In genomic region chr19:813359-814107, GRCh38 we compare ENCODE assay signal across 22 cellular contexts. TPM values are rescaled to one million over a fixed set of nuclear protein-coding genes. Genes with fewer than 3 reads are reported as not detected.
DNase-seq lines count a peak whose midpoint lies in the region; ATAC-seq and TF ChIP-seq lines count a peak whose summit lies in the region.
"Had no signal": no experiment of that assay in that cellular context is flagged by ENCODE, and none has a peak within 500 bp of the region (broad histone marks: within the 10 kb centered on the region; RNA-seq: fewer than 3 reads in every experiment).

No MANE protein-coding gene starts in this region.

- DNase-seq in Right ventricle myocardium inferior (ENCODE audit: missing footprints) (no peak), left ventricle myocardium inferior (no peak), NCI-H446 (lab: John Stamatoyannopoulos, UW) (no peak), globus pallidus (ENCODE audit: low spot score) (no peak), NCI-H2081 treated with DMSO at 0.1 percent for 48 hours (lab: John Stamatoyannopoulos, UW) (no peak)
- no peak for DNase-seq in stimulated activated naive CD8-positive, alpha-beta T cell treated with anti-CD3 and anti-CD28 coated beads, Interleukin-15, Interleukin-2, amounts not matched to agents 100 U/mL and 50 U/mL, for 24 hours
- DNase-seq: activated CD4-positive, CD25-positive, alpha-beta regulatory T cell treated with anti-CD3 and anti-CD28 coated beads, Interleukin-2, amount 50 U/mL, for 72 hours; activated effector memory CD4-positive, alpha-beta T cell treated with Interleukin-2 at 50 U/mL for 16 hours; CD4-positive, CD25-positive, alpha-beta regulatory T cell; cerebellar nuclear complex; DMS153; H9; hypothalamus; kidney glomerular epithelial cell; NCI-H510A treated with DMSO at 0.1 percent for 48 hours; retina had no signal

- no peaks in the 10 kb centered on the region for H3K27me3 ChIP-seq in left ventricle myocardium inferior (ENCODE audit: low read depth)
- H3K27me3 ChIP-seq: SJSA1 had no signal

- peak; percentile 16 for ATAC-seq in Right ventricle myocardium inferior
- peak; percentile 2 for ATAC-seq in esophagus mucosa
- peak; percentile 11 for ATAC-seq in stimulated activated naive CD8-positive, alpha-beta T cell treated with anti-CD3 and anti-CD28 coated beads, Interleukin-15, Interleukin-2, amounts not matched to agents 100 U/mL and 50 U/mL, for 24 hours

- H3K27ac ChIP-seq in left ventricle myocardium inferior (replicated peaks) = no peak overlapping the region
- H3K27ac ChIP-seq: KMS-11, SJSA1 had no signal

- peaks cover 47% of the 10 kb centered on the region for H3K36me3 ChIP-seq in left ventricle myocardium inferior

- TF ChIP-seq RAD21 in Ishikawa (IDR thresholded peaks at IDR 0.05; ENCODE audit: low read depth) = no peak

- TF ChIP-seq CTCF in left ventricle myocardium inferior (IDR thresholded peaks at IDR 0.05; ENCODE audit: borderline replicate concordance) = no peak

- no peaks in the 10 kb centered on the region for H3K4me1 ChIP-seq in left ventricle myocardium inferior
- H3K4me1 ChIP-seq: SJSA1 had no signal

- no peak for TF ChIP-seq EP300 in Ishikawa (IDR thresholded peaks at IDR 0.05; ENCODE audit: borderline replicate concordance)

- no peaks in the 10 kb centered on the region for H3K9me3 ChIP-seq in left ventricle myocardium inferior (replicated peaks)
- H3K9me3 ChIP-seq: SJSA1 had no signal

- intact Hi-C loops in Right ventricle myocardium inferior (cut with DNase I) = no loop called here
- intact Hi-C loops in left ventricle myocardium inferior (cut with micrococcal nuclease) = no loop called here

- H3K4me3 ChIP-seq in left ventricle myocardium inferior = no peak overlapping the region
- H3K4me3 ChIP-seq: SJSA1 had no signal

TF ChIP-seq in Ishikawa, 13 proteins besides CTCF, POLR2A, EP300 and RAD21:
- no peak for TF ChIP-seq REST (IDR thresholded peaks at IDR 0.05; ENCODE audit: low read depth)
- 0 out of 2 replicates have a peak, but pooled peaks have one; percentile 16 for TF ChIP-seq TCF12 (IDR thresholded peaks at IDR 0.05; ENCODE audit: low read depth)
TF ChIP-seq in Ishikawa: peak in this region for 1.

RNA-seq across cellular contexts. Expression of gene PLPPR3, which starts 8.2 kb away (rescaled TPM):
- not detected for total RNA-seq in Right ventricle myocardium inferior
- total RNA-seq in left ventricle myocardium inferior = not detected
- not detected for total RNA-seq in esophagus mucosa
- total RNA-seq: aorta; CD4-positive, CD25-positive, alpha-beta regulatory T cell had no signal

RNA-seq across cellular contexts. Expression of gene AZU1, which starts 14.1 kb away (rescaled TPM):
- total RNA-seq in Right ventricle myocardium inferior = not detected
- not detected for total RNA-seq in left ventricle myocardium inferior
- total RNA-seq in esophagus mucosa = not detected
- total RNA-seq: SJSA1, urinary bladder had no signal

RNA-seq across cellular contexts. Expression of gene PTBP1, which starts 16.3 kb away (rescaled TPM):
- total RNA-seq in Right ventricle myocardium inferior (67.6 TPM), left ventricle myocardium inferior (55.6 TPM), esophagus mucosa (279 TPM)

RNA-seq across cellular contexts. Expression of gene PRTN3, which starts 27.3 kb away (rescaled TPM):
- total RNA-seq in Right ventricle myocardium inferior (not detected), left ventricle myocardium inferior (not detected), esophagus mucosa (not detected)
- total RNA-seq: aorta; CD4-positive, CD25-positive, alpha-beta regulatory T cell; SJSA1 had no signal

RNA-seq across cellular contexts. Expression of gene ELANE, which starts 38.6 kb away (rescaled TPM):
- 1.6 TPM for total RNA-seq in Right ventricle myocardium inferior
- 0.58 TPM for total RNA-seq in left ventricle myocardium inferior
- total RNA-seq in esophagus mucosa = not detected
- total RNA-seq: CD4-positive, CD25-positive, alpha-beta regulatory T cell; H9; SJSA1; urinary bladder had no signal
